1 cellular context compared by ENCODE assay signal in genomic region chr10:132515811-132516726, GRCh38.
TF ChIP-seq lines count a peak whose summit lies in the region.

No MANE protein-coding gene starts in this region.

TF ChIP-seq in IMR-90, 13 proteins besides CTCF, POLR2A, EP300 and RAD21:
- TF ChIP-seq CHD1 (IDR thresholded peaks at IDR 0.05; ENCODE audit: low read depth, low read length) (no peak), BHLHE40 (IDR thresholded peaks at IDR 0.05; ENCODE audit: low read depth, low read length) (no peak), CEBPB (IDR thresholded peaks at IDR 0.05; ENCODE audit: low read depth, low read length) (no peak), USF2 (IDR thresholded peaks at IDR 0.05; ENCODE audit: low read depth, low read length) (no peak), NFE2L2 (IDR thresholded peaks at IDR 0.05; ENCODE audit: low read depth, low read length) (no peak), FOS (IDR thresholded peaks at IDR 0.05; ENCODE audit: low read depth, low read length) (no peak), SMC3 (IDR thresholded peaks at IDR 0.05; ENCODE audit: low read depth, low read length) (no peak), ELK1 (IDR thresholded peaks at IDR 0.05; ENCODE audit: borderline replicate concordance, low read depth, low read length) (no peak), MXI1 (IDR thresholded peaks at IDR 0.05; ENCODE audit: borderline replicate concordance, low read depth, low read length) (no peak), MAZ (IDR thresholded peaks at IDR 0.05; ENCODE audit: borderline replicate concordance, low read depth, low read length) (no peak), MAFK (IDR thresholded peaks at IDR 0.05; ENCODE audit: low read depth, low read length) (no peak), RFX5 (IDR thresholded peaks at IDR 0.05; ENCODE audit: low read depth, low read length) (no peak), RCOR1 (IDR thresholded peaks at IDR 0.05; ENCODE audit: insufficient replicate concordance, low read length) (no peak)
